Comparison of ENCODE assay signal across 1 cellular context in the genomic region with DNA sequence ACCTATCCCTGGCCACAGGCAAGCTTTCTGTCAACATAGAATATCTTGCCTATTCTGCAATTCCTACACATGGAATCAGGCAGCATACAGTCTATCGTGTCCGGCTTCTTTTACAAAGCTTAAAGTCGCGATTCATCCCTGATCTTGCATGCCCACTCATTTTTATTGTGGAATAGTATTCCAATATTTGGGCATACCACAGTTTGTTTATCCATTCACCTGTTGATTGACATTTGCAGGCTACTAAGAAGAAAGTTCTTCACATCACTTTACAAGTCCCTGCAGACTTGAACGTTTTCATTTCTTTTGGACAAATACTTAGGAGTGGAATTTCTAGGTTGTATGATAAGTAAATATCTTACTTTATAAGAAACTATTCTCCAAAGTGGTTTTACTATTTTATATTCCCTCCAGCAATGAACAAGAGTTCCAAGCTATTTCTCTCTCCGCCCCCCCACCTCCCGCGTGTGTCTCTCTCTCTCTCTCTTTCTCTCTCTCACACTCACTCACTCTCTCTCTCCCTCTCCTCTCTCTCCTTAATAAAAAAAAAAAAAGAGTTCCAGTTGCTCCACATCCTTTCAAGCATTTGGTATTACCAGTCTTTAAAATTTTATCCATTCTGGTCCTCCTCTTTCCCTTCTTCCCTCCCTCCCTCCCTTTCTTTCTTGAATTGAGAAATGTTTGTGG.
TF ChIP-seq lines count a peak whose summit lies in the region.

No MANE protein-coding gene starts in this region.

TF ChIP-seq in HCT116, 20 proteins besides CTCF, POLR2A, EP300 and RAD21 (continued from another document):
- TF ChIP-seq EZH2 (IDR thresholded peaks at IDR 0.05) (no peak), ZFX (IDR thresholded peaks at IDR 0.05) (no peak), SP1 (IDR thresholded peaks at IDR 0.05; ENCODE audit: low read depth) (no peak), FOSL1 (IDR thresholded peaks at IDR 0.05; ENCODE audit: low read depth) (no peak), EGR1 (IDR thresholded peaks at IDR 0.05; ENCODE audit: low read depth) (no peak), SRF (IDR thresholded peaks at IDR 0.05; ENCODE audit: low read depth) (no peak), POLR2AphosphoS5 (IDR thresholded peaks at IDR 0.05; ENCODE audit: low read depth, low read length) (no peak), SIN3A (IDR thresholded peaks at IDR 0.05; ENCODE audit: low read depth) (no peak), CBX3 (IDR thresholded peaks at IDR 0.05; ENCODE audit: low read depth) (no peak)
- TF ChIP-seq, protein P1, sequence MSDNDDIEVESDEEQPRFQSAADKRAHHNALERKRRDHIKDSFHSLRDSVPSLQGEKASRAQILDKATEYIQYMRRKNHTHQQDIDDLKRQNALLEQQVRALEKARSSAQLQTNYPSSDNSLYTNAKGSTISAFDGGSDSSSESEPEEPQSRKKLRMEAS (IDR thresholded peaks at IDR 0.05): no peak
